Comparison of ENCODE assay signal across 8 cellular contexts in the genomic region with DNA sequence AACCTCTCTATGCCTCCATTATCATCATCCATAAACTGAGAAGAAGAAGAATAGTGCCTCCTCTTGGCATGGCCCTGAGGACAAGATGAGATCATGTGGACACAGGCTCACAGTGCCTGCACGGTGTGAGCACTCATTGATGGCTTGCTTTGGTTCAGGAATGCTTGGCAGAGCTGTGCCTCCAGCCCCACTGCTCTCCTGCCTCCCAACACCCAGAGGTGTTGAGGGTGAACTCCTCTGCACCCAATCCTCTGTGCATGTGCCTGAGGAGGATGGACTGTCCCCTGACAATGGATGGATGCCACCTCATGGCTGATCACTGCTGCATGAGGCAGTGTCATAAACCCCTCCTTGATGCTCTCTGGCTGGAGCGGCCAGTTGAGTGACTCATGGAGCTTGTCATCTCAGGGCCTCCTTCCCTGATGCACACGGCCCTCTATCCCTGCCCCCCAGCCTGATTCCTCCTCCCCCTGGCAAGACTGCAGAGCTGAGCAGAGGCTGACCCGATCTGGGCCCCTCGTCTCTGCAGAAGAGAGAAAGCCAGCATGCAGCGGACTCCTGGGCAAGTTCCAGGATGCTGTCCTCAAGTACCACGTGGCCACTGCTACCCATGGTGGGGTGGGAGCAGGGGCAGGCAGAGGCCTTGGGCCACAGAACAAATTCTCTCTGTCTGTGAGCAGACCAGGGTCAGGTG.
DNase-seq lines count a peak whose midpoint lies in the region; ATAC-seq, FAIRE-seq and TF ChIP-seq lines count a peak whose summit lies in the region.

No MANE protein-coding gene starts in this region.

- WGBS in mesenchymal stem cell: 18% methylated on average over 7 of the region's 7 CpGs

- H3K4me1 Mint-ChIP-seq in astrocyte (ENCODE audit: low read depth, unreplicated experiment) (peaks cover 56% of the 10 kb centered on the region), immature natural killer cell (no peaks in the 10 kb centered on the region), type B pancreatic cell (ENCODE audit: unreplicated experiment) (peaks cover 29% of the 10 kb centered on the region)

- H2BK15ac ChIP-seq in mesenchymal stem cell (ENCODE audit: low read depth, poor library complexity, severe bottlenecking): peak overlapping the region; percentile 4

- H3K9me3 ChIP-seq in BLaER1 treated with 17β-estradiol and CSF1 and Interleukin-3, amounts not matched to agents 10 nM and 100 nM (replicated peaks in 1 of 11): no peaks in the 10 kb centered on the region; a peak in 1 of 22 replicates
- no peaks in the 10 kb centered on the region for H3K9me3 ChIP-seq in astrocyte (ENCODE audit: insufficient read depth, low read depth, low read length)
- H3K9me3 ChIP-seq in mesenchymal stem cell (ENCODE audit: control insufficient read depth, low read length): no peaks in the 10 kb centered on the region

- H3K18ac ChIP-seq in mesenchymal stem cell (ENCODE audit: low read depth in 1 of 2, low read length in 2 of 2): peak overlapping the region; percentile 44 to 88

- peak overlapping the region; percentile 71 for H4K91ac ChIP-seq in mesenchymal stem cell (ENCODE audit: low read length)

- ATAC-seq in HG02763 (IDR thresholded peaks at IDR 0.05; ENCODE audit: unreplicated experiment): peak; percentile 17

- peak; percentile 66 for FAIRE-seq in astrocyte (lab: Jason Lieb, UNC)

- H3K4me2 ChIP-seq in BLaER1 treated with 17β-estradiol and CSF1 and Interleukin-3, amounts not matched to agents 10 nM and 100 nM: peak overlapping the region in 7 of 11 experiments; percentile 5 to 42 (median 30); a peak in 9 of 22 replicates
- H3K4me2 ChIP-seq in astrocyte (ENCODE audit: low read length) (peak overlapping the region; percentile 71), mesenchymal stem cell (ENCODE audit: low read length, poor library complexity, severe bottlenecking) (no peak overlapping the region)

- peaks cover 8% of the 10 kb centered on the region for H3K79me1 ChIP-seq in mesenchymal stem cell (replicated peaks; ENCODE audit: low read length, poor library complexity, severe bottlenecking)

- H3K4ac ChIP-seq in mesenchymal stem cell (ENCODE audit: low read depth in 1 of 2, low read length in 2 of 2): peak overlapping the region in 1 of 2 experiments; percentile 42

- H3K9ac ChIP-seq in BLaER1 treated with 17β-estradiol and CSF1 and Interleukin-3, amounts not matched to agents 10 nM and 100 nM: no peak overlapping the region
- H3K9ac ChIP-seq in astrocyte (ENCODE audit: low read length) (peak overlapping the region; percentile 60), mesenchymal stem cell (ENCODE audit: low read length) (peak overlapping the region; percentile 81)

- H3K27me3 ChIP-seq in BLaER1 treated with 17β-estradiol and CSF1 and Interleukin-3, amounts not matched to agents 10 nM and 100 nM: no peaks in the 10 kb centered on the region
- no peaks in the 10 kb centered on the region for H3K27me3 ChIP-seq in astrocyte (ENCODE audit: insufficient read depth, low read length)
- H3K27me3 ChIP-seq in mesenchymal stem cell (ENCODE audit: control insufficient read depth in 1 of 2, insufficient read depth in 1 of 2, low read length in 2 of 2): no peaks in the 10 kb centered on the region

- no peaks in the 10 kb centered on the region for H3K79me2 ChIP-seq in astrocyte (ENCODE audit: insufficient read depth, low read length)

- no peak overlapping the region for H2BK5ac ChIP-seq in mesenchymal stem cell (ENCODE audit: low read depth, low read length, poor library complexity, severe bottlenecking)

- H3K27me3 Mint-ChIP-seq in astrocyte (ENCODE audit: low read depth, unreplicated experiment): no peaks in the 10 kb centered on the region
- H3K27me3 Mint-ChIP-seq in immature natural killer cell (ENCODE audit: low read depth in 3 of 3): peaks cover under 1 to 4% (median 2%) of the 10 kb centered on the region in 3 donors
- peaks cover 6% of the 10 kb centered on the region for H3K27me3 Mint-ChIP-seq in type B pancreatic cell

- no peak overlapping the region for H3K23ac ChIP-seq in mesenchymal stem cell (ENCODE audit: low read length in 2 of 2)

- peaks cover 20 to 50% (median 32%) of the 10 kb centered on the region in 10 experiments; a peak in 19 of 20 replicates for H3K4me1 ChIP-seq in BLaER1 treated with 17β-estradiol and CSF1 and Interleukin-3, amounts not matched to agents 10 nM and 100 nM
- H3K4me1 ChIP-seq in astrocyte (ENCODE audit: insufficient read depth, low read length) (peaks cover 55% of the 10 kb centered on the region), mesenchymal stem cell (ENCODE audit: control insufficient read depth, insufficient read depth, low read depth, low read length) (peaks cover 31% of the 10 kb centered on the region)

- no peak overlapping the region for H2AK5ac ChIP-seq in mesenchymal stem cell (ENCODE audit: low read length, severe bottlenecking)

- peaks cover 0 to 27% (median 0%) of the 10 kb centered on the region in 11 experiments; a peak in 1 of 22 replicates for H4K20me1 ChIP-seq in BLaER1 treated with 17β-estradiol and CSF1 and Interleukin-3, amounts not matched to agents 10 nM and 100 nM
- H4K20me1 ChIP-seq in astrocyte (ENCODE audit: insufficient read depth, low read length): no peaks in the 10 kb centered on the region

- no peaks in the 10 kb centered on the region for H3K36me3 ChIP-seq in BLaER1 treated with 17β-estradiol and CSF1 and Interleukin-3, amounts not matched to agents 10 nM and 100 nM
- H3K36me3 ChIP-seq in astrocyte (ENCODE audit: insufficient read depth, low read length): no peaks in the 10 kb centered on the region
- H3K36me3 ChIP-seq in mesenchymal stem cell (ENCODE audit: control insufficient read depth in 1 of 2, insufficient read depth in 2 of 2, low read depth in 1 of 2, low read length in 2 of 2): no peaks in the 10 kb centered on the region

- peak overlapping the region; percentile 82 for H2BK120ac ChIP-seq in mesenchymal stem cell (ENCODE audit: low read depth, low read length)

- H3K27ac ChIP-seq in BLaER1 treated with 17β-estradiol and CSF1 and Interleukin-3, amounts not matched to agents 10 nM and 100 nM: no peak overlapping the region
- H3K27ac ChIP-seq in astrocyte (ENCODE audit: low read depth, low read length): peak overlapping the region; percentile 75
- H3K27ac ChIP-seq in mesenchymal stem cell (ENCODE audit: low read length, poor library complexity, severe bottlenecking): peak overlapping the region; percentile 7

- TF ChIP-seq CTCF in astrocyte (IDR thresholded peaks at IDR 0.05; ENCODE audit: insufficient read depth, low read depth, low read length): no peak
- no peak for TF ChIP-seq CTCF in type B pancreatic cell (conservative IDR thresholded peaks at IDR 0.05)

- H3K4me3 Mint-ChIP-seq in astrocyte (ENCODE audit: unreplicated experiment) (peak overlapping the region; percentile 35), immature natural killer cell (no peak overlapping the region), type B pancreatic cell (no peak overlapping the region)

- H3K27ac Mint-ChIP-seq in astrocyte (ENCODE audit: unreplicated experiment): peak overlapping the region; percentile 97
- H3K27ac Mint-ChIP-seq in immature natural killer cell: no peak overlapping the region
- H3K27ac Mint-ChIP-seq in type B pancreatic cell: no peak overlapping the region

- no peaks in the 10 kb centered on the region for H3K9me3 Mint-ChIP-seq in astrocyte (ENCODE audit: unreplicated experiment)
- peaks cover 0 to 3% (median 0%) of the 10 kb centered on the region in 6 donors for H3K9me3 Mint-ChIP-seq in immature natural killer cell
- H3K9me3 Mint-ChIP-seq in type B pancreatic cell: no peaks in the 10 kb centered on the region

- DNase-seq in astrocyte (ENCODE audit: low read depth) (peak; percentile 85), mesenchymal stem cell (peak; percentile 93), immature natural killer cell (no peak), NCI-H146 treated with DMSO at 0.1 percent for 48 hours (lab: John Stamatoyannopoulos, UW; ENCODE audit: unreplicated experiment) (no peak), UCSD-AML1 (lab: John Stamatoyannopoulos, UW; ENCODE audit: unreplicated experiment) (no peak), type B pancreatic cell (ENCODE audit: extremely low spot score, unreplicated experiment) (no peak)

- H2AFZ ChIP-seq in astrocyte (ENCODE audit: low read depth, low read length) (peak overlapping the region; percentile 16), mesenchymal stem cell (ENCODE audit: low read depth, low read length) (no peak overlapping the region)

- H3K4me3 ChIP-seq in BLaER1 treated with 17β-estradiol and CSF1 and Interleukin-3, amounts not matched to agents 10 nM and 100 nM: no peak overlapping the region
- H3K4me3 ChIP-seq in astrocyte (ENCODE audit: insufficient read depth, low read depth, low read length) (no peak overlapping the region), mesenchymal stem cell (ENCODE audit: insufficient read depth in 1 of 2, low read depth in 1 of 2, low read length in 2 of 2) (peak overlapping the region in 1 of 2 experiments; percentile 28)

- H3K14ac ChIP-seq in mesenchymal stem cell (ENCODE audit: low read length in 2 of 2): peak overlapping the region in 1 of 2 experiments; percentile 57

- H3K36me3 Mint-ChIP-seq in astrocyte (ENCODE audit: low read depth, unreplicated experiment): no peaks in the 10 kb centered on the region
- peaks cover 0 to 1% (median 0%) of the 10 kb centered on the region in 3 donors for H3K36me3 Mint-ChIP-seq in immature natural killer cell
- no peaks in the 10 kb centered on the region for H3K36me3 Mint-ChIP-seq in type B pancreatic cell

- H2BK12ac ChIP-seq in mesenchymal stem cell (ENCODE audit: low read length in 2 of 2): peak overlapping the region; percentile 61 to 75

- H4K8ac ChIP-seq in mesenchymal stem cell (ENCODE audit: low read length): peak overlapping the region; percentile 57

Comparison
In these comparisons a context has a peak if more than half of its experiments do, and no peak if none do; other contexts are left out.
1. H3K27ac ChIP-seq: peak in astrocyte (single experiment) and mesenchymal stem cell (single experiment); none in BLaER1 treated with 17β-estradiol and CSF1 and Interleukin-3, amounts not matched to agents 10 nM and 100 nM (0 of 11).
2. H3K9ac ChIP-seq: peak in astrocyte (single experiment) and mesenchymal stem cell (single experiment); none in BLaER1 treated with 17β-estradiol and CSF1 and Interleukin-3, amounts not matched to agents 10 nM and 100 nM (0 of 11).
3. DNase-seq: peak in astrocyte (single experiment) and mesenchymal stem cell (single experiment); none in immature natural killer cell (0 of 3), NCI-H146 treated with DMSO at 0.1 percent for 48 hours (single experiment), UCSD-AML1 (single experiment) and type B pancreatic cell (single experiment).